ENCODE assay signal across 16 cellular contexts in genomic region chr1:207990455-207990854, GRCh38.
DNase-seq lines count a peak whose midpoint lies in the region; ATAC-seq and TF ChIP-seq lines count a peak whose summit lies in the region.
"Had no signal": no experiment of that assay in that cellular context is flagged by ENCODE, and none has a peak within 500 bp of the region (broad histone marks: within the 10 kb centered on the region; RNA-seq: fewer than 3 reads in every experiment).

No MANE protein-coding gene starts in this region.

- no peak overlapping the region for H3K14ac ChIP-seq in IMR-90 (replicated peaks; ENCODE audit: low read depth, low read length)

- peak overlapping the region; percentile 24 for H2AK9ac ChIP-seq in IMR-90 (replicated peaks; ENCODE audit: low read depth, low read length, poor library complexity)

- H3K9me3 ChIP-seq in IMR-90 (ENCODE audit: control insufficient read depth, insufficient read depth, low read length) (no peaks in the 10 kb centered on the region), colonic mucosa (no peaks in the 10 kb centered on the region), right cardiac atrium (ENCODE audit: control insufficient read depth, low read length) (no peaks in the 10 kb centered on the region)
- H3K9me3 ChIP-seq: HAP-1 had no signal

- H2AFZ ChIP-seq in IMR-90 (replicated peaks; ENCODE audit: low read length, poor library complexity): no peak overlapping the region

- no peak overlapping the region for H3K18ac ChIP-seq in IMR-90 (ENCODE audit: low read depth, low read length)

- in situ Hi-C loops in IMR-90 (cut with MboI; ENCODE audit: low sequenced_read_pairs): no loop called here

- no peak overlapping the region for H3K23ac ChIP-seq in IMR-90 (ENCODE audit: low read depth, low read length)

- intact Hi-C loops in IMR-90 (cut with micrococcal nuclease): no loop called here
- intact Hi-C loops in colonic mucosa (cut with DNase I): loop anchor here (10.0 kb wide), 1 partner anchor 106 kb away; no protein-coding TSS in a partner anchor
- intact Hi-C loops in right cardiac atrium (cut with DNase I): no loop called here

- H2BK20ac ChIP-seq in IMR-90 (ENCODE audit: low read depth, low read length): no peak overlapping the region

- H3K56ac ChIP-seq in IMR-90 (ENCODE audit: extremely low read depth, insufficient read depth, low read length): no peak overlapping the region

- H3K4me3 ChIP-seq in IMR-90 (ENCODE audit: insufficient read depth, low read depth, low read length): no peak overlapping the region
- H3K4me3 ChIP-seq in colonic mucosa: no peak overlapping the region
- H3K4me3 ChIP-seq in right cardiac atrium (ENCODE audit: low read length): no peak overlapping the region
- H3K4me3 ChIP-seq: HAP-1 had no signal

- no peak for TF ChIP-seq POLR2A in IMR-90 (IDR thresholded peaks at IDR 0.05; ENCODE audit: low read depth, low read length)

- no peak overlapping the region for H3K27ac Mint-ChIP-seq in type B pancreatic cell
- H3K27ac Mint-ChIP-seq: CD4-positive, alpha-beta memory T cell had no signal

- POLR2A ChIA-PET in IMR-90 (lab: Charles Lee; ENCODE audit: unreplicated experiment): no interaction called here

- dilution Hi-C loops in IMR-90 (cut with HindIII; ENCODE audit: low sequenced_read_pairs, unreplicated experiment): no loop called here

- H2AK5ac ChIP-seq in IMR-90 (ENCODE audit: low read depth, low read length): no peak overlapping the region

- no peaks in the 10 kb centered on the region for H3K36me3 ChIP-seq in IMR-90 (ENCODE audit: control insufficient read depth, insufficient read depth, low read length)
- no peaks in the 10 kb centered on the region for H3K36me3 ChIP-seq in colonic mucosa
- H3K36me3 ChIP-seq: HAP-1 had no signal

- H3K9me3 Mint-ChIP-seq in type B pancreatic cell: peaks cover 6% of the 10 kb centered on the region

- H4K5ac ChIP-seq in IMR-90 (ENCODE audit: low read depth, low read length): no peak overlapping the region

- DNase-seq in IMR-90 (no peak), colonic mucosa (peak; percentile 3), left lobe of liver (ENCODE audit: low spot score) (peak; percentile 12), type B pancreatic cell (ENCODE audit: extremely low spot score, unreplicated experiment) (peak; percentile 22), inferior parietal cortex (ENCODE audit: extremely low spot score) (no peak), OCI-M1 (lab: John Stamatoyannopoulos, UW) (no peak), right cardiac atrium (no peak)
- DNase-seq in activated CD4-positive, alpha-beta T cell treated with anti-CD3 and anti-CD28 coated beads for 48 hours: no peak
- DNase-seq: C1 segment of cervical spinal cord; Calu3; CD4-positive, alpha-beta memory T cell; DMS53; DMS79 treated with DMSO at 0.1 percent for 48 hours; GF-D8; GOT3 had no signal

- H3K27me3 ChIP-seq in IMR-90 (ENCODE audit: control insufficient read depth, insufficient read depth, low read length) (peaks cover 8% of the 10 kb centered on the region), colonic mucosa (no peaks in the 10 kb centered on the region), right cardiac atrium (ENCODE audit: control insufficient read depth, insufficient read depth) (no peaks in the 10 kb centered on the region)

- CTCF ChIA-PET in IMR-90 (lab: Yijun Ruan, JAX): interaction anchor here (1.2 kb wide), 1 partner anchor 9 kb away, joined by 4 read pairs; no protein-coding TSS in a partner anchor

- no peaks in the 10 kb centered on the region for H4K20me1 ChIP-seq in IMR-90 (ENCODE audit: insufficient read depth, low read length)

- H3K4me3 Mint-ChIP-seq in type B pancreatic cell: no peak overlapping the region
- H3K4me3 Mint-ChIP-seq: CD4-positive, alpha-beta memory T cell had no signal

- H3K4ac ChIP-seq in IMR-90 (ENCODE audit: low read depth, low read length): no peak overlapping the region

- no peak overlapping the region for H4K91ac ChIP-seq in IMR-90 (ENCODE audit: insufficient read depth, low read depth, low read length)

- TF ChIP-seq RAD21 in IMR-90 (IDR thresholded peaks at IDR 0.05; ENCODE audit: low read length): no peak

- H3K27ac ChIP-seq in IMR-90 (ENCODE audit: insufficient read depth, low read length) (no peak overlapping the region), colonic mucosa (no peak overlapping the region), right cardiac atrium (ENCODE audit: low read length) (no peak overlapping the region)

- H3K4me1 ChIP-seq in IMR-90 (ENCODE audit: control insufficient read depth, insufficient read depth, low read length): no peaks in the 10 kb centered on the region
- no peaks in the 10 kb centered on the region for H3K4me1 ChIP-seq in colonic mucosa
- H3K4me1 ChIP-seq in right cardiac atrium (ENCODE audit: control insufficient read depth, insufficient read depth, low read length): no peaks in the 10 kb centered on the region
- H3K4me1 ChIP-seq: HAP-1 had no signal

- no peak overlapping the region for H4K8ac ChIP-seq in IMR-90 (ENCODE audit: low read depth in 2 of 2, low read length in 2 of 2)

- BruUV-seq in IMR-90 (replicated peaks; lab: Mats Ljungman, UMichigan): no TSS peak

- no peak overlapping the region for H3K4me2 ChIP-seq in IMR-90 (ENCODE audit: low read depth, low read length)

- no peaks in the 10 kb centered on the region for H3K36me3 Mint-ChIP-seq in type B pancreatic cell
- H3K36me3 Mint-ChIP-seq: CD4-positive, alpha-beta memory T cell had no signal

- no peaks in the 10 kb centered on the region for H3K79me1 ChIP-seq in IMR-90 (ENCODE audit: low read depth in 1 of 2, low read length in 2 of 2)

- H3K4me1 Mint-ChIP-seq in type B pancreatic cell (ENCODE audit: unreplicated experiment): no peaks in the 10 kb centered on the region
- H3K4me1 Mint-ChIP-seq: CD4-positive, alpha-beta memory T cell had no signal

- H2BK120ac ChIP-seq in IMR-90 (ENCODE audit: low read depth, low read length): no peak overlapping the region

- H2BK15ac ChIP-seq in IMR-90 (ENCODE audit: low read depth, low read length): no peak overlapping the region

- no peaks in the 10 kb centered on the region for H3K9me1 ChIP-seq in IMR-90 (ENCODE audit: insufficient read depth, low read length)

- H3K9ac ChIP-seq in IMR-90 (ENCODE audit: low read depth, low read length): no peak overlapping the region
- H3K9ac ChIP-seq in colonic mucosa (ENCODE audit: low read depth in 2 of 2, low read length in 2 of 2): no peak overlapping the region

- ATAC-seq in IMR-90 (ENCODE audit: low read depth) (no peak), left lobe of liver (no peak), right cardiac atrium (no peak)

- no peak overlapping the region for H2BK5ac ChIP-seq in IMR-90 (ENCODE audit: low read depth, low read length, poor library complexity, severe bottlenecking)

- no peak for TF ChIP-seq CTCF in IMR-90 (conservative IDR thresholded peaks at IDR 0.05; ENCODE audit: low read depth, low read length)
- TF ChIP-seq CTCF in colonic mucosa (IDR thresholded peaks at IDR 0.05): no peak
- TF ChIP-seq CTCF in type B pancreatic cell (conservative IDR thresholded peaks at IDR 0.05): no peak

- H3K27me3 Mint-ChIP-seq in type B pancreatic cell: peaks cover 29% of the 10 kb centered on the region

- 79% methylated on average over 3 of the region's 5 CpGs; no CpG with 5 or more reads in 1 of the 2 experiments for WGBS in IMR-90 (ENCODE audit: extremely low coverage in 2 of 2, insufficient read length in 1 of 2), 2 experiments
- 92% methylated on average over 5 of the region's 5 CpGs for WGBS in right cardiac atrium

TF ChIP-seq in IMR-90, 13 proteins besides CTCF, POLR2A, EP300 and RAD21:
- TF ChIP-seq, protein P1, sequence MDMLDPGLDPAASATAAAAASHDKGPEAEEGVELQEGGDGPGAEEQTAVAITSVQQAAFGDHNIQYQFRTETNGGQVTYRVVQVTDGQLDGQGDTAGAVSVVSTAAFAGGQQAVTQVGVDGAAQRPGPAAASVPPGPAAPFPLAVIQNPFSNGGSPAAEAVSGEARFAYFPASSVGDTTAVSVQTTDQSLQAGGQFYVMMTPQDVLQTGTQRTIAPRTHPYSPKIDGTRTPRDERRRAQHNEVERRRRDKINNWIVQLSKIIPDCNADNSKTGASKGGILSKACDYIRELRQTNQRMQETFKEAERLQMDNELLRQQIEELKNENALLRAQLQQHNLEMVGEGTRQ (IDR thresholded peaks at IDR 0.05; ENCODE audit: low read depth, low read length): no peak
- TF ChIP-seq RCOR1 (IDR thresholded peaks at IDR 0.05; ENCODE audit: insufficient replicate concordance, low read length) (no peak), RFX5 (IDR thresholded peaks at IDR 0.05; ENCODE audit: low read depth, low read length) (no peak), CHD1 (IDR thresholded peaks at IDR 0.05; ENCODE audit: low read depth, low read length) (no peak), NFE2L2 (IDR thresholded peaks at IDR 0.05; ENCODE audit: low read depth, low read length) (no peak), MAZ (IDR thresholded peaks at IDR 0.05; ENCODE audit: borderline replicate concordance, low read depth, low read length) (no peak), CEBPB (IDR thresholded peaks at IDR 0.05; ENCODE audit: low read depth, low read length) (no peak), MXI1 (IDR thresholded peaks at IDR 0.05; ENCODE audit: borderline replicate concordance, low read depth, low read length) (no peak), FOS (IDR thresholded peaks at IDR 0.05; ENCODE audit: low read depth, low read length) (no peak), SMC3 (IDR thresholded peaks at IDR 0.05; ENCODE audit: low read depth, low read length) (no peak), MAFK (IDR thresholded peaks at IDR 0.05; ENCODE audit: low read depth, low read length) (no peak)

Comparison
In these comparisons a context has a peak if more than half of its experiments do, and no peak if none do; other contexts are left out.
1. DNase-seq: peak in colonic mucosa (single experiment), left lobe of liver (single experiment) and type B pancreatic cell (single experiment); none in IMR-90 (single experiment), inferior parietal cortex (single experiment), OCI-M1 (single experiment), right cardiac atrium (0 of 3) and activated CD4-positive, alpha-beta T cell treated with anti-CD3 and anti-CD28 coated beads for 48 hours (single experiment).